In the genomic region with DNA sequence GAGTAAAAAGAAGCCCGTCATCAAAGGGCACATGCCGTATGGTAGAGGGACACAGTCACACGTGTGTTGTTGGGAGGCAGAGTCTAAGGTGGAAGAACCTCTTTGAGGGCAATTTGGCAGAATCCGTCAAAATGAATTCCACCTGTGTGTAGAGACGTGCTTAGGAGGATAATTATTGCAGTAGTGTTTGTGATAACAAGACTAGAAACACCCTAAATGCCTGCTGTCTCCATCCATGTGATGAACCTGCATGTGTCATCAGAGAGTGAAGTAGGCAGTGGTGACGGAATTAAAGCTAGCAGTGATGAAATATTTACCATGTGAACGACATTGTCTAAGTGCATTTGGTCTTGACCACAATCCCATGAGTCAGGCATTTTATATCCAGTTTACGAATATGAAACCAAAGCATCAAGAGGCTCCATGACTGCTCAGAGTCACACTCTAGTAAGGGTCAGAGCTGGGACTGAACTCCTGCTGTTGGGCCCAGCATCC, we compare ENCODE assay signal across 1 cellular context.
TF ChIP-seq lines count a peak whose summit lies in the region.

No MANE protein-coding gene starts in this region.

TF ChIP-seq in K562, 482 proteins besides CTCF, POLR2A, EP300 and RAD21 (continued from another document and continues in another):
- TF ChIP-seq, protein P1, sequence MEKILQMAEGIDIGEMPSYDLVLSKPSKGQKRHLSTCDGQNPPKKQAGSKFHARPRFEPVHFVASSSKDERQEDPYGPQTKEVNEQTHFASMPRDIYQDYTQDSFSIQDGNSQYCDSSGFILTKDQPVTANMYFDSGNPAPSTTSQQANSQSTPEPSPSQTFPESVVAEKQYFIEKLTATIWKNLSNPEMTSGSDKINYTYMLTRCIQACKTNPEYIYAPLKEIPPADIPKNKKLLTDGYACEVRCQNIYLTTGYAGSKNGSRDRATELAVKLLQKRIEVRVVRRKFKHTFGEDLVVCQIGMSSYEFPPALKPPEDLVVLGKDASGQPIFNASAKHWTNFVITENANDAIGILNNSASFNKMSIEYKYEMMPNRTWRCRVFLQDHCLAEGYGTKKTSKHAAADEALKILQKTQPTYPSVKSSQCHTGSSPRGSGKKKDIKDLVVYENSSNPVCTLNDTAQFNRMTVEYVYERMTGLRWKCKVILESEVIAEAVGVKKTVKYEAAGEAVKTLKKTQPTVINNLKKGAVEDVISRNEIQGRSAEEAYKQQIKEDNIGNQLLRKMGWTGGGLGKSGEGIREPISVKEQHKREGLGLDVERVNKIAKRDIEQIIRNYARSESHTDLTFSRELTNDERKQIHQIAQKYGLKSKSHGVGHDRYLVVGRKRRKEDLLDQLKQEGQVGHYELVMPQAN (IDR thresholded peaks at IDR 0.05; ENCODE audit: borderline replicate concordance): no peak
- TF ChIP-seq ZNF253 (CRISPR knock-in tag; conservative IDR thresholded peaks at IDR 0.05): no peak
- TF ChIP-seq, protein P2, sequence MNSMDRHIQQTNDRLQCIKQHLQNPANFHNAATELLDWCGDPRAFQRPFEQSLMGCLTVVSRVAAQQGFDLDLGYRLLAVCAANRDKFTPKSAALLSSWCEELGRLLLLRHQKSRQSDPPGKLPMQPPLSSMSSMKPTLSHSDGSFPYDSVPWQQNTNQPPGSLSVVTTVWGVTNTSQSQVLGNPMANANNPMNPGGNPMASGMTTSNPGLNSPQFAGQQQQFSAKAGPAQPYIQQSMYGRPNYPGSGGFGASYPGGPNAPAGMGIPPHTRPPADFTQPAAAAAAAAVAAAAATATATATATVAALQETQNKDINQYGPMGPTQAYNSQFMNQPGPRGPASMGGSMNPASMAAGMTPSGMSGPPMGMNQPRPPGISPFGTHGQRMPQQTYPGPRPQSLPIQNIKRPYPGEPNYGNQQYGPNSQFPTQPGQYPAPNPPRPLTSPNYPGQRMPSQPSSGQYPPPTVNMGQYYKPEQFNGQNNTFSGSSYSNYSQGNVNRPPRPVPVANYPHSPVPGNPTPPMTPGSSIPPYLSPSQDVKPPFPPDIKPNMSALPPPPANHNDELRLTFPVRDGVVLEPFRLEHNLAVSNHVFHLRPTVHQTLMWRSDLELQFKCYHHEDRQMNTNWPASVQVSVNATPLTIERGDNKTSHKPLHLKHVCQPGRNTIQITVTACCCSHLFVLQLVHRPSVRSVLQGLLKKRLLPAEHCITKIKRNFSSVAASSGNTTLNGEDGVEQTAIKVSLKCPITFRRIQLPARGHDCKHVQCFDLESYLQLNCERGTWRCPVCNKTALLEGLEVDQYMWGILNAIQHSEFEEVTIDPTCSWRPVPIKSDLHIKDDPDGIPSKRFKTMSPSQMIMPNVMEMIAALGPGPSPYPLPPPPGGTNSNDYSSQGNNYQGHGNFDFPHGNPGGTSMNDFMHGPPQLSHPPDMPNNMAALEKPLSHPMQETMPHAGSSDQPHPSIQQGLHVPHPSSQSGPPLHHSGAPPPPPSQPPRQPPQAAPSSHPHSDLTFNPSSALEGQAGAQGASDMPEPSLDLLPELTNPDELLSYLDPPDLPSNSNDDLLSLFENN (IDR thresholded peaks at IDR 0.05; ENCODE audit: low read depth in 2 of 2, low read length in 2 of 2): no peak
- TF ChIP-seq ZNF384 (IDR thresholded peaks at IDR 0.05; ENCODE audit: low read depth, low read length): no peak
- TF ChIP-seq, protein P3, sequence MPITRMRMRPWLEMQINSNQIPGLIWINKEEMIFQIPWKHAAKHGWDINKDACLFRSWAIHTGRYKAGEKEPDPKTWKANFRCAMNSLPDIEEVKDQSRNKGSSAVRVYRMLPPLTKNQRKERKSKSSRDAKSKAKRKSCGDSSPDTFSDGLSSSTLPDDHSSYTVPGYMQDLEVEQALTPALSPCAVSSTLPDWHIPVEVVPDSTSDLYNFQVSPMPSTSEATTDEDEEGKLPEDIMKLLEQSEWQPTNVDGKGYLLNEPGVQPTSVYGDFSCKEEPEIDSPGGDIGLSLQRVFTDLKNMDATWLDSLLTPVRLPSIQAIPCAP (CRISPR knock-in tag; IDR thresholded peaks at IDR 0.05; ENCODE audit: borderline replicate concordance): no peak
- no peak; the same call in 1 of the 2 replicates for TF ChIP-seq LCOR (CRISPR knock-in tag; IDR thresholded peaks at IDR 0.05)
- no peak for TF ChIP-seq BRD4 (IDR thresholded peaks at IDR 0.05)
- TF ChIP-seq CEBPB (tag; IDR thresholded peaks at IDR 0.05): peak; percentile 41; the same call in 1 of the 2 replicates
- TF ChIP-seq ZNF57 (CRISPR knock-in tag; IDR thresholded peaks at IDR 0.05): no peak
- no peak for TF ChIP-seq RFX7 (CRISPR knock-in tag; IDR thresholded peaks at IDR 0.05)
- TF ChIP-seq, protein P4, sequence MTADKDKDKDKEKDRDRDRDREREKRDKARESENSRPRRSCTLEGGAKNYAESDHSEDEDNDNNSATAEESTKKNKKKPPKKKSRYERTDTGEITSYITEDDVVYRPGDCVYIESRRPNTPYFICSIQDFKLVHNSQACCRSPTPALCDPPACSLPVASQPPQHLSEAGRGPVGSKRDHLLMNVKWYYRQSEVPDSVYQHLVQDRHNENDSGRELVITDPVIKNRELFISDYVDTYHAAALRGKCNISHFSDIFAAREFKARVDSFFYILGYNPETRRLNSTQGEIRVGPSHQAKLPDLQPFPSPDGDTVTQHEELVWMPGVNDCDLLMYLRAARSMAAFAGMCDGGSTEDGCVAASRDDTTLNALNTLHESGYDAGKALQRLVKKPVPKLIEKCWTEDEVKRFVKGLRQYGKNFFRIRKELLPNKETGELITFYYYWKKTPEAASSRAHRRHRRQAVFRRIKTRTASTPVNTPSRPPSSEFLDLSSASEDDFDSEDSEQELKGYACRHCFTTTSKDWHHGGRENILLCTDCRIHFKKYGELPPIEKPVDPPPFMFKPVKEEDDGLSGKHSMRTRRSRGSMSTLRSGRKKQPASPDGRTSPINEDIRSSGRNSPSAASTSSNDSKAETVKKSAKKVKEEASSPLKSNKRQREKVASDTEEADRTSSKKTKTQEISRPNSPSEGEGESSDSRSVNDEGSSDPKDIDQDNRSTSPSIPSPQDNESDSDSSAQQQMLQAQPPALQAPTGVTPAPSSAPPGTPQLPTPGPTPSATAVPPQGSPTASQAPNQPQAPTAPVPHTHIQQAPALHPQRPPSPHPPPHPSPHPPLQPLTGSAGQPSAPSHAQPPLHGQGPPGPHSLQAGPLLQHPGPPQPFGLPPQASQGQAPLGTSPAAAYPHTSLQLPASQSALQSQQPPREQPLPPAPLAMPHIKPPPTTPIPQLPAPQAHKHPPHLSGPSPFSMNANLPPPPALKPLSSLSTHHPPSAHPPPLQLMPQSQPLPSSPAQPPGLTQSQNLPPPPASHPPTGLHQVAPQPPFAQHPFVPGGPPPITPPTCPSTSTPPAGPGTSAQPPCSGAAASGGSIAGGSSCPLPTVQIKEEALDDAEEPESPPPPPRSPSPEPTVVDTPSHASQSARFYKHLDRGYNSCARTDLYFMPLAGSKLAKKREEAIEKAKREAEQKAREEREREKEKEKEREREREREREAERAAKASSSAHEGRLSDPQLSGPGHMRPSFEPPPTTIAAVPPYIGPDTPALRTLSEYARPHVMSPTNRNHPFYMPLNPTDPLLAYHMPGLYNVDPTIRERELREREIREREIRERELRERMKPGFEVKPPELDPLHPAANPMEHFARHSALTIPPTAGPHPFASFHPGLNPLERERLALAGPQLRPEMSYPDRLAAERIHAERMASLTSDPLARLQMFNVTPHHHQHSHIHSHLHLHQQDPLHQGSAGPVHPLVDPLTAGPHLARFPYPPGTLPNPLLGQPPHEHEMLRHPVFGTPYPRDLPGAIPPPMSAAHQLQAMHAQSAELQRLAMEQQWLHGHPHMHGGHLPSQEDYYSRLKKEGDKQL (CRISPR knock-in tag; IDR thresholded peaks at IDR 0.05; ENCODE audit: borderline replicate concordance): no peak
- TF ChIP-seq, protein P5, sequence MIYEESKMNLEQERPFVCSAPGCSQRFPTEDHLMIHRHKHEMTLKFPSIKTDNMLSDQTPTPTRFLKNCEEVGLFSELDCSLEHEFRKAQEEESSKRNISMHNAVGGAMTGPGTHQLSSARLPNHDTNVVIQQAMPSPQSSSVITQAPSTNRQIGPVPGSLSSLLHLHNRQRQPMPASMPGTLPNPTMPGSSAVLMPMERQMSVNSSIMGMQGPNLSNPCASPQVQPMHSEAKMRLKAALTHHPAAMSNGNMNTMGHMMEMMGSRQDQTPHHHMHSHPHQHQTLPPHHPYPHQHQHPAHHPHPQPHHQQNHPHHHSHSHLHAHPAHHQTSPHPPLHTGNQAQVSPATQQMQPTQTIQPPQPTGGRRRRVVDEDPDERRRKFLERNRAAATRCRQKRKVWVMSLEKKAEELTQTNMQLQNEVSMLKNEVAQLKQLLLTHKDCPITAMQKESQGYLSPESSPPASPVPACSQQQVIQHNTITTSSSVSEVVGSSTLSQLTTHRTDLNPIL (CRISPR knock-in tag; IDR thresholded peaks at IDR 0.05): no peak
- TF ChIP-seq, protein P6, sequence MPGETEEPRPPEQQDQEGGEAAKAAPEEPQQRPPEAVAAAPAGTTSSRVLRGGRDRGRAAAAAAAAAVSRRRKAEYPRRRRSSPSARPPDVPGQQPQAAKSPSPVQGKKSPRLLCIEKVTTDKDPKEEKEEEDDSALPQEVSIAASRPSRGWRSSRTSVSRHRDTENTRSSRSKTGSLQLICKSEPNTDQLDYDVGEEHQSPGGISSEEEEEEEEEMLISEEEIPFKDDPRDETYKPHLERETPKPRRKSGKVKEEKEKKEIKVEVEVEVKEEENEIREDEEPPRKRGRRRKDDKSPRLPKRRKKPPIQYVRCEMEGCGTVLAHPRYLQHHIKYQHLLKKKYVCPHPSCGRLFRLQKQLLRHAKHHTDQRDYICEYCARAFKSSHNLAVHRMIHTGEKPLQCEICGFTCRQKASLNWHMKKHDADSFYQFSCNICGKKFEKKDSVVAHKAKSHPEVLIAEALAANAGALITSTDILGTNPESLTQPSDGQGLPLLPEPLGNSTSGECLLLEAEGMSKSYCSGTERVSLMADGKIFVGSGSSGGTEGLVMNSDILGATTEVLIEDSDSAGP (CRISPR knock-in tag; IDR thresholded peaks at IDR 0.05): no peak
- TF ChIP-seq HDGF (IDR thresholded peaks at IDR 0.05): no peak
- no peak for TF ChIP-seq MED1 (CRISPR knock-in tag; IDR thresholded peaks at IDR 0.05; ENCODE audit: borderline replicate concordance)
- TF ChIP-seq GTF2E2 (tag; IDR thresholded peaks at IDR 0.05): peak; percentile 41; the same call in 1 of the 2 replicates
- TF ChIP-seq HDAC2 (IDR thresholded peaks at IDR 0.05): no peak
- no peak for TF ChIP-seq ELF2 (CRISPR knock-in tag; IDR thresholded peaks at IDR 0.05)
- TF ChIP-seq, protein P7, sequence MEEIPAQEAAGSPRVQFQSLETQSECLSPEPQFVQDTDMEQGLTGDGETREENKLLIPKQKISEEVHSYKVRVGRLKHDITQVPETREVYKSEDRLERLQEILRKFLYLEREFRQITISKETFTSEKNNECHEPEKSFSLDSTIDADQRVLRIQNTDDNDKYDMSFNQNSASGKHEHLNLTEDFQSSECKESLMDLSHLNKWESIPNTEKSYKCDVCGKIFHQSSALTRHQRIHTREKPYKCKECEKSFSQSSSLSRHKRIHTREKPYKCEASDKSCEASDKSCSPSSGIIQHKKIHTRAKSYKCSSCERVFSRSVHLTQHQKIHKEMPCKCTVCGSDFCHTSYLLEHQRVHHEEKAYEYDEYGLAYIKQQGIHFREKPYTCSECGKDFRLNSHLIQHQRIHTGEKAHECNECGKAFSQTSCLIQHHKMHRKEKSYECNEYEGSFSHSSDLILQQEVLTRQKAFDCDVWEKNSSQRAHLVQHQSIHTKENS (CRISPR knock-in tag; IDR thresholded peaks at IDR 0.05): no peak
- TF ChIP-seq SRSF1 (IDR thresholded peaks at IDR 0.05; ENCODE audit: low read depth, low read length): no peak
- no peak for TF ChIP-seq NRF1 (conservative IDR thresholded peaks at IDR 0.05 in 1 of 2, IDR thresholded peaks at IDR 0.05 in 1 of 2)
- TF ChIP-seq NFIC (IDR thresholded peaks at IDR 0.05): no peak
- TF ChIP-seq ZNF316 (IDR thresholded peaks at IDR 0.05): peak; percentile 61
- TF ChIP-seq, protein P8, sequence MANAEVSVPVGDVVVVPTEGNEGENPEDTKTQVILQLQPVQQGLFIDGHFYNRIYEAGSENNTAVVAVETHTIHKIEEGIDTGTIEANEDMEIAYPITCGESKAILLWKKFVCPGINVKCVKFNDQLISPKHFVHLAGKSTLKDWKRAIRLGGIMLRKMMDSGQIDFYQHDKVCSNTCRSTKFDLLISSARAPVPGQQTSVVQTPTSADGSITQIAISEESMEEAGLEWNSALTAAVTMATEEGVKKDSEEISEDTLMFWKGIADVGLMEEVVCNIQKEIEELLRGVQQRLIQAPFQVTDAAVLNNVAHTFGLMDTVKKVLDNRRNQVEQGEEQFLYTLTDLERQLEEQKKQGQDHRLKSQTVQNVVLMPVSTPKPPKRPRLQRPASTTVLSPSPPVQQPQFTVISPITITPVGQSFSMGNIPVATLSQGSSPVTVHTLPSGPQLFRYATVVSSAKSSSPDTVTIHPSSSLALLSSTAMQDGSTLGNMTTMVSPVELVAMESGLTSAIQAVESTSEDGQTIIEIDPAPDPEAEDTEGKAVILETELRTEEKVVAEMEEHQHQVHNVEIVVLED (CRISPR knock-in tag; IDR thresholded peaks at IDR 0.05): no peak
- TF ChIP-seq, protein P9, sequence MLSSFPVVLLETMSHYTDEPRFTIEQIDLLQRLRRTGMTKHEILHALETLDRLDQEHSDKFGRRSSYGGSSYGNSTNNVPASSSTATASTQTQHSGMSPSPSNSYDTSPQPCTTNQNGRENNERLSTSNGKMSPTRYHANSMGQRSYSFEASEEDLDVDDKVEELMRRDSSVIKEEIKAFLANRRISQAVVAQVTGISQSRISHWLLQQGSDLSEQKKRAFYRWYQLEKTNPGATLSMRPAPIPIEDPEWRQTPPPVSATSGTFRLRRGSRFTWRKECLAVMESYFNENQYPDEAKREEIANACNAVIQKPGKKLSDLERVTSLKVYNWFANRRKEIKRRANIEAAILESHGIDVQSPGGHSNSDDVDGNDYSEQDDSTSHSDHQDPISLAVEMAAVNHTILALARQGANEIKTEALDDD (IDR thresholded peaks at IDR 0.05): no peak
- no peak for TF ChIP-seq NFYB (IDR thresholded peaks at IDR 0.05; ENCODE audit: extremely low read depth, insufficient read length)
- TF ChIP-seq, protein P10, sequence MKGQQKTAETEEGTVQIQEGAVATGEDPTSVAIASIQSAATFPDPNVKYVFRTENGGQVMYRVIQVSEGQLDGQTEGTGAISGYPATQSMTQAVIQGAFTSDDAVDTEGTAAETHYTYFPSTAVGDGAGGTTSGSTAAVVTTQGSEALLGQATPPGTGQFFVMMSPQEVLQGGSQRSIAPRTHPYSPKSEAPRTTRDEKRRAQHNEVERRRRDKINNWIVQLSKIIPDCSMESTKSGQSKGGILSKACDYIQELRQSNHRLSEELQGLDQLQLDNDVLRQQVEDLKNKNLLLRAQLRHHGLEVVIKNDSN (CRISPR knock-in tag; IDR thresholded peaks at IDR 0.05): 0 out of 2 replicates have a peak, but pooled peaks have one; percentile 25
- TF ChIP-seq TBP (optimal IDR thresholded peaks at IDR 0.05; ENCODE audit: low read depth, low read length): peak; percentile 57
- no peak for TF ChIP-seq ZNF695 (CRISPR knock-in tag; IDR thresholded peaks at IDR 0.05)
- no peak for TF ChIP-seq SMARCA4 (IDR thresholded peaks at IDR 0.05)
- TF ChIP-seq, protein P11, sequence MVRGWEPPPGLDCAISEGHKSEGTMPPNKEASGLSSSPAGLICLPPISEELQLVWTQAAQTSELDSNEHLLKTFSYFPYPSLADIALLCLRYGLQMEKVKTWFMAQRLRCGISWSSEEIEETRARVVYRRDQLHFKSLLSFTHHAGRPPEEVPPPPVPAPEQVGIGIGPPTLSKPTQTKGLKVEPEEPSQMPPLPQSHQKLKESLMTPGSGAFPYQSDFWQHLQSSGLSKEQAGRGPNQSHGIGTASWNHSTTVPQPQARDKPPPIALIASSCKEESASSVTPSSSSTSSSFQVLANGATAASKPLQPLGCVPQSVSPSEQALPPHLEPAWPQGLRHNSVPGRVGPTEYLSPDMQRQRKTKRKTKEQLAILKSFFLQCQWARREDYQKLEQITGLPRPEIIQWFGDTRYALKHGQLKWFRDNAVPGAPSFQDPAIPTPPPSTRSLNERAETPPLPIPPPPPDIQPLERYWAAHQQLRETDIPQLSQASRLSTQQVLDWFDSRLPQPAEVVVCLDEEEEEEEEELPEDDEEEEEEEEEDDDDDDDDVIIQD (CRISPR knock-in tag; IDR thresholded peaks at IDR 0.05): no peak
- no peak for TF ChIP-seq MTA1 (IDR thresholded peaks at IDR 0.05; ENCODE audit: borderline replicate concordance)
- TF ChIP-seq CBFB (CRISPR knock-in tag; IDR thresholded peaks at IDR 0.05): no peak
- no peak for TF ChIP-seq ZC3H4 (CRISPR knock-in tag; IDR thresholded peaks at IDR 0.05; ENCODE audit: borderline replicate concordance)
- TF ChIP-seq ZNF217 (CRISPR knock-in tag; IDR thresholded peaks at IDR 0.05): no peak
